In genomic region chrX:45306794-45307193, GRCh38 we compare ENCODE assay signal across 24 cellular contexts.
DNase-seq lines count a peak whose midpoint lies in the region; ATAC-seq, FAIRE-seq and TF ChIP-seq lines count a peak whose summit lies in the region.
"Had no signal": no experiment of that assay in that cellular context is flagged by ENCODE, and none has a peak within 500 bp of the region (broad histone marks: within the 10 kb centered on the region; RNA-seq: fewer than 3 reads in every experiment).

No MANE protein-coding gene starts in this region.

- H4K20me1 ChIP-seq in endothelial cell of umbilical vein (replicated peaks; ENCODE audit: control insufficient read depth, extremely low read depth, insufficient read depth, low read length): no peaks in the 10 kb centered on the region
- H4K20me1 ChIP-seq: BLaER1 had no signal

- peaks cover 41% of the 10 kb centered on the region for H3K9me3 Mint-ChIP-seq in endodermal cell

- intact Hi-C loops in endothelial cell of umbilical vein (cut with micrococcal nuclease): loop anchor here (5.0 kb wide), 1 partner anchor 109 kb away; no protein-coding TSS in a partner anchor

- H3K4me2 ChIP-seq in endothelial cell of umbilical vein (ENCODE audit: insufficient read depth, low read length): no peak overlapping the region
- H3K4me2 ChIP-seq: BLaER1 had no signal

- H3K79me2 ChIP-seq in endothelial cell of umbilical vein (ENCODE audit: control insufficient read depth, insufficient read depth, low read length): no peaks in the 10 kb centered on the region

- no peak overlapping the region for H3K4me3 Mint-ChIP-seq in endodermal cell
- H3K4me3 Mint-ChIP-seq: B cell; CD4-positive, CD25-positive, alpha-beta regulatory T cell; CD8-positive, alpha-beta T cell had no signal

- peaks cover 23% of the 10 kb centered on the region for H3K9me3 ChIP-seq in endodermal cell (ENCODE audit: control insufficient read depth, low read length)
- H3K9me3 ChIP-seq in endothelial cell of umbilical vein (replicated peaks; ENCODE audit: control insufficient read depth, insufficient read depth, low read length): no peaks in the 10 kb centered on the region
- H3K9me3 ChIP-seq: Caco-2, HAP-1 had no signal

- no peak for TF ChIP-seq POLR2A in endothelial cell of umbilical vein (IDR thresholded peaks at IDR 0.05; ENCODE audit: low read depth, low read length)

- TF ChIP-seq CTCF in D721Med (IDR thresholded peaks at IDR 0.05; ENCODE audit: insufficient read depth, missing control alignments): no peak
- TF ChIP-seq CTCF in endodermal cell (conservative IDR thresholded peaks at IDR 0.05): no peak
- TF ChIP-seq CTCF in endothelial cell of umbilical vein (IDR thresholded peaks at IDR 0.05; ENCODE audit: extremely low read depth in 1 of 2, insufficient read depth in 1 of 2, low read depth in 1 of 2, low read length in 2 of 2): no peak

- no peaks in the 10 kb centered on the region for H3K4me1 Mint-ChIP-seq in endodermal cell
- H3K4me1 Mint-ChIP-seq: B cell; CD4-positive, CD25-positive, alpha-beta regulatory T cell had no signal

- no peaks in the 10 kb centered on the region for H3K9me1 ChIP-seq in endothelial cell of umbilical vein (replicated peaks; ENCODE audit: control insufficient read depth, extremely low read depth, insufficient read depth, low read length)

- H3K27ac ChIP-seq in endodermal cell (ENCODE audit: low read depth, low read length): no peak overlapping the region
- no peak overlapping the region for H3K27ac ChIP-seq in endothelial cell of umbilical vein (ENCODE audit: insufficient read depth, low read depth, low read length)
- H3K27ac ChIP-seq: 22Rv1, BLaER1, C4-2B had no signal

- H3K36me3 Mint-ChIP-seq in endodermal cell (ENCODE audit: low read depth): peaks cover 5% of the 10 kb centered on the region
- H3K36me3 Mint-ChIP-seq: CD4-positive, CD25-positive, alpha-beta regulatory T cell; CD8-positive, alpha-beta T cell had no signal

- peak; percentile 25 for FAIRE-seq in D721Med (lab: Jason Lieb, UNC)
- FAIRE-seq in endothelial cell of umbilical vein (lab: Jason Lieb, UNC): no peak
- FAIRE-seq: A204.1, GM12878, GM19239, H54 had no signal

- no peak overlapping the region for H2AFZ ChIP-seq in endothelial cell of umbilical vein (ENCODE audit: low read depth, low read length)

- no peaks in the 10 kb centered on the region for H3K4me1 ChIP-seq in endodermal cell (ENCODE audit: control insufficient read depth, insufficient read depth, low read length)
- H3K4me1 ChIP-seq in endothelial cell of umbilical vein (ENCODE audit: control insufficient read depth, extremely low read depth, insufficient read depth, low read length): peaks cover 2% of the 10 kb centered on the region
- H3K4me1 ChIP-seq: BLaER1, Caco-2, HAP-1 had no signal

- no peak overlapping the region for H3K27ac Mint-ChIP-seq in endodermal cell
- H3K27ac Mint-ChIP-seq: B cell; CD4-positive, CD25-positive, alpha-beta regulatory T cell; CD8-positive, alpha-beta T cell had no signal

- H3K36me3 ChIP-seq in endodermal cell (ENCODE audit: control insufficient read depth, insufficient read depth, low read length) (peaks cover 29% of the 10 kb centered on the region), endothelial cell of umbilical vein (ENCODE audit: control insufficient read depth in 2 of 2, extremely low read depth in 1 of 2, insufficient read depth in 2 of 2, low read length in 2 of 2) (no peaks in the 10 kb centered on the region)
- H3K36me3 ChIP-seq: BLaER1, HAP-1 had no signal

- H3K9ac ChIP-seq in endodermal cell (ENCODE audit: extremely low read depth, low read length, poor library complexity, severe bottlenecking): no peak overlapping the region
- no peak overlapping the region for H3K9ac ChIP-seq in endothelial cell of umbilical vein (replicated peaks; ENCODE audit: extremely low read depth, insufficient read depth, low read length)
- H3K9ac ChIP-seq: BLaER1 had no signal

- WGBS in endodermal cell (ENCODE audit: insufficient coverage in 1 of 2, insufficient read length in 1 of 2), 2 experiments: 100% methylated on average over 1 of the region's 1 CpG; no CpG with 5 or more reads in 1 of the 2 experiments

- no TSS peak for BruUV-seq in endothelial cell of umbilical vein (replicated peaks; lab: Mats Ljungman, UMichigan)

- POLR2A ChIA-PET in endothelial cell of umbilical vein (lab: Charles Lee): no interaction called here

- CTCF ChIA-PET in endothelial cell of umbilical vein (lab: Charles Lee): no interaction called here

- H3K27me3 Mint-ChIP-seq in endodermal cell (ENCODE audit: insufficient read depth): no peaks in the 10 kb centered on the region
- H3K27me3 Mint-ChIP-seq: B cell; CD4-positive, CD25-positive, alpha-beta regulatory T cell had no signal

- peak overlapping the region; percentile 80 for H3K4me3 ChIP-seq in endodermal cell (ENCODE audit: low read length)
- H3K4me3 ChIP-seq in endothelial cell of umbilical vein (replicated peaks in 1 of 3; ENCODE audit: insufficient read depth in 1 of 3, low read depth in 1 of 3, low read length in 3 of 3): no peak overlapping the region
- H3K4me3 ChIP-seq: BLaER1, GM12878, HAP-1 had no signal

- ATAC-seq in SK-N-SH treated with all-trans-retinoic acid at 6 μM for 48 hours: peak; percentile 50
- ATAC-seq: CD8-positive, alpha-beta T cell; GM12878 had no signal

- dilution Hi-C loops in endothelial cell of umbilical vein (cut with MboI; ENCODE audit: extremely low pct_ligation_motif_present, low sequenced_read_pairs): no loop called here

- no peak for DNase-seq in D721Med (ENCODE audit: insufficient read length, low spot score)
- DNase-seq in endodermal cell: no peak
- peak; percentile 68 for DNase-seq in endothelial cell of umbilical vein (ENCODE audit: low read depth, low spot score)
- DNase-seq in ureter (ENCODE audit: low spot score): no peak
- DNase-seq in NCI-H446 (lab: John Stamatoyannopoulos, UW): no peak
- DNase-seq in activated CD8-positive, alpha-beta memory T cell treated with anti-CD3 and anti-CD28 coated beads for 24 hours: no peak
- DNase-seq: Caco-2; CD4-positive, CD25-positive, alpha-beta regulatory T cell; CD8-positive, alpha-beta T cell; DMS 273 treated with DMSO at 0.1 percent for 48 hours; DMS79; EL; GDM1; GOT3 had no signal

- H3K27me3 ChIP-seq in endodermal cell (ENCODE audit: control insufficient read depth, insufficient read depth, low read length, poor library complexity, severe bottlenecking) (no peaks in the 10 kb centered on the region), endothelial cell of umbilical vein (ENCODE audit: control insufficient read depth in 2 of 2, insufficient read depth in 2 of 2, low read length in 2 of 2) (no peaks in the 10 kb centered on the region)
- H3K27me3 ChIP-seq: BLaER1 had no signal

TF ChIP-seq in SK-N-SH treated with all-trans-retinoic acid at 6 μM for 48 hours, 23 proteins besides CTCF, POLR2A, EP300 and RAD21 (continues in another document):
- TF ChIP-seq TOX (CRISPR knock-in tag; IDR thresholded peaks at IDR 0.05; ENCODE audit: borderline replicate concordance) (no peak), PPARA (CRISPR knock-in tag; IDR thresholded peaks at IDR 0.05; ENCODE audit: borderline replicate concordance) (no peak), CSDC2 (CRISPR knock-in tag; IDR thresholded peaks at IDR 0.05) (no peak), ZNF565 (CRISPR knock-in tag; conservative IDR thresholded peaks at IDR 0.05; ENCODE audit: low read depth) (no peak)

TF ChIP-seq in endothelial cell of umbilical vein, 7 proteins besides CTCF, POLR2A, EP300 and RAD21:
- TF ChIP-seq POLR2AphosphoS5 (IDR thresholded peaks at IDR 0.05; ENCODE audit: insufficient read depth, low read depth, low read length) (no peak), GATA2 (IDR thresholded peaks at IDR 0.05; ENCODE audit: insufficient read depth, insufficient read length, low read depth, low read length) (no peak), MYC (IDR thresholded peaks at IDR 0.05; ENCODE audit: low read depth, low read length) (no peak), JUN (IDR thresholded peaks at IDR 0.05; ENCODE audit: borderline replicate concordance, insufficient read depth, insufficient read length, low read depth) (no peak), EZH2 (IDR thresholded peaks at IDR 0.05; ENCODE audit: borderline replicate concordance, low read depth, low read length, severe bottlenecking) (no peak), FOS (IDR thresholded peaks at IDR 0.05; ENCODE audit: borderline replicate concordance, insufficient read depth, low read length) (no peak)
- TF ChIP-seq, protein P1, sequence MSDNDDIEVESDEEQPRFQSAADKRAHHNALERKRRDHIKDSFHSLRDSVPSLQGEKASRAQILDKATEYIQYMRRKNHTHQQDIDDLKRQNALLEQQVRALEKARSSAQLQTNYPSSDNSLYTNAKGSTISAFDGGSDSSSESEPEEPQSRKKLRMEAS (IDR thresholded peaks at IDR 0.05; ENCODE audit: insufficient read depth, insufficient read length): no peak
